In the genomic region with DNA sequence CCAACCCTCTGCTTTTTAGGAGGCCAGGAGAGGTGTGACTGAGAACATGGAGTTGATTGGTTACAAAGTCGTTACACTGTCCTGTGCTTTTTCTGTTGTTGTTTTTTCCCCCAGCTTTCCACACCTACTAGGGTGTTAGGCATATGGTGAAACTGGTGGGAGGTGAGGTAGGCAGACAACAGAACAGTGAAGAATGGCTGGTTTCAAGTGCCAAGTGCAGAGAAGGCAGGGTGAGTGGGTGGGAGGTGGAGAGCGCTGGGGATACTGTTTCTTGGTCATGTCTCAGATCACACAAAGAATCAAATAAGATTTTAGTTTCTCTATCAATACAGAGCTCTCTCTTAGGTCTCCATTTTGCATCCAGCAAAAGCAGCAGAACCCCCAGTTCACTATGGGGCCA, we compare ENCODE assay signal across 8 cellular contexts. TPM values are rescaled to one million over a fixed set of nuclear protein-coding genes. Genes with fewer than 3 reads are reported as not detected.
A peak's percentile ranks its signal among the peaks of the same experiment; 100 is the strongest.
DNase-seq lines count a peak whose midpoint lies in the region; ATAC-seq and TF ChIP-seq lines count a peak whose summit lies in the region.

No MANE protein-coding gene starts in this region.

- H3K4me1 ChIP-seq in CD4-positive, CD25-positive, alpha-beta regulatory T cell (ENCODE audit: control insufficient read depth, insufficient read depth, low read length, poor library complexity, severe bottlenecking), result peaks cover 39% of the 10 kb centered on the region
- peaks cover 21 to 42% (median 39%) of the 10 kb centered on the region in 3 donors for H3K4me1 ChIP-seq in esophagus squamous epithelium

- no peaks in the 10 kb centered on the region for H3K27me3 Mint-ChIP-seq in CD4-positive, CD25-positive, alpha-beta regulatory T cell
- H3K27me3 Mint-ChIP-seq in activated CD4-positive, alpha-beta memory T cell treated with anti-CD3 and anti-CD28 coated beads for 36 hours, result no peaks in the 10 kb centered on the region

- no peak for ATAC-seq in CD4-positive, CD25-positive, alpha-beta regulatory T cell (ENCODE audit: low read depth in 2 of 2)
- ATAC-seq in esophagus mucosa (no peak), GM21717 (IDR thresholded peaks at IDR 0.05; ENCODE audit: unreplicated experiment) (no peak), HG03196 (IDR thresholded peaks at IDR 0.05; ENCODE audit: unreplicated experiment) (no peak)

- peak in 1 of 3 donors; percentile 26 for DNase-seq in CD4-positive, CD25-positive, alpha-beta regulatory T cell
- peak; percentile 76 for DNase-seq in activated CD4-positive, alpha-beta memory T cell treated with anti-CD3 and anti-CD28 coated beads for 36 hours
- no peak for DNase-seq in esophagus squamous epithelium (lab: John Stamatoyannopoulos, UW)
- peak; percentile 7 to 35 for DNase-seq in stimulated activated CD4-positive, alpha-beta T cell treated with anti-CD3 and anti-CD28 coated beads, Interleukin-12 subunit alpha, Interleukin-12 subunit beta, amount 100 ng/mL, for 24 hours (ENCODE audit: low read depth in 2 of 2)
- DNase-seq in NCI-H1092 treated with DMSO at 0.1 percent for 48 hours (lab: John Stamatoyannopoulos, UW), result no peak

- intact Hi-C loops in activated CD4-positive, alpha-beta memory T cell treated with anti-CD3 and anti-CD28 coated beads for 36 hours (cut with micrococcal nuclease), result loop anchor here (2.0 to 5.0 kb wide), 2 partner anchors 332 to 399 kb away; a partner anchor contains a TSS
- intact Hi-C loops in esophagus squamous epithelium (cut with DNase I), result no loop called here

- peak overlapping the region in 3 of 4 donors; percentile 66 to 93 (median 91) for H3K4me3 Mint-ChIP-seq in CD4-positive, CD25-positive, alpha-beta regulatory T cell
- H3K4me3 Mint-ChIP-seq in activated CD4-positive, alpha-beta memory T cell treated with anti-CD3 and anti-CD28 coated beads for 36 hours, result peak overlapping the region; percentile 53

- POLR2A ChIA-PET in activated CD4-positive, alpha-beta memory T cell treated with anti-CD3 and anti-CD28 coated beads for 36 hours (lab: Charles Lee), result interaction anchor here (0.6 to 1.9 kb wide), 8 partner anchors 8 to 486 kb away, joined by 3 to 7 read pairs (median 4); a partner anchor contains a TSS

- no peaks in the 10 kb centered on the region for H3K36me3 Mint-ChIP-seq in CD4-positive, CD25-positive, alpha-beta regulatory T cell
- peaks cover 2% of the 10 kb centered on the region for H3K36me3 Mint-ChIP-seq in activated CD4-positive, alpha-beta memory T cell treated with anti-CD3 and anti-CD28 coated beads for 36 hours

- H3K9me3 ChIP-seq in CD4-positive, CD25-positive, alpha-beta regulatory T cell (ENCODE audit: control insufficient read depth in 2 of 2, low read length in 2 of 2), result no peaks in the 10 kb centered on the region
- H3K9me3 ChIP-seq in esophagus squamous epithelium, result no peaks in the 10 kb centered on the region

- no peak for TF ChIP-seq CTCF in esophagus squamous epithelium (IDR thresholded peaks at IDR 0.05)

- H3K4me3 ChIP-seq in CD4-positive, CD25-positive, alpha-beta regulatory T cell (ENCODE audit: low read depth, low read length), result no peak overlapping the region
- H3K4me3 ChIP-seq in esophagus squamous epithelium, result no peak overlapping the region

- peak overlapping the region; percentile 92 for H3K27ac ChIP-seq in CD4-positive, CD25-positive, alpha-beta regulatory T cell (ENCODE audit: insufficient read depth, low read length, poor library complexity, severe bottlenecking)
- peak overlapping the region; percentile 19 to 99 (median 96) for H3K27ac ChIP-seq in esophagus squamous epithelium

- peaks cover 13 to 35% (median 23%) of the 10 kb centered on the region in 4 donors for H3K4me1 Mint-ChIP-seq in CD4-positive, CD25-positive, alpha-beta regulatory T cell
- H3K4me1 Mint-ChIP-seq in activated CD4-positive, alpha-beta memory T cell treated with anti-CD3 and anti-CD28 coated beads for 36 hours (ENCODE audit: low read depth), result peaks cover 34% of the 10 kb centered on the region

- no peaks in the 10 kb centered on the region for H3K9me3 Mint-ChIP-seq in CD4-positive, CD25-positive, alpha-beta regulatory T cell
- H3K9me3 Mint-ChIP-seq in activated CD4-positive, alpha-beta memory T cell treated with anti-CD3 and anti-CD28 coated beads for 36 hours, result no peaks in the 10 kb centered on the region

- H3K27ac Mint-ChIP-seq in CD4-positive, CD25-positive, alpha-beta regulatory T cell, result peak overlapping the region; percentile 97 to 99 (median 98)
- peak overlapping the region; percentile 95 for H3K27ac Mint-ChIP-seq in activated CD4-positive, alpha-beta memory T cell treated with anti-CD3 and anti-CD28 coated beads for 36 hours

- H3K27me3 ChIP-seq in CD4-positive, CD25-positive, alpha-beta regulatory T cell (ENCODE audit: control insufficient read depth, insufficient read depth, low read length), result no peaks in the 10 kb centered on the region
- H3K27me3 ChIP-seq in esophagus squamous epithelium, result no peaks in the 10 kb centered on the region

- H3K36me3 ChIP-seq in CD4-positive, CD25-positive, alpha-beta regulatory T cell (ENCODE audit: control insufficient read depth, insufficient read depth, low read length), result no peaks in the 10 kb centered on the region
- H3K36me3 ChIP-seq in esophagus squamous epithelium, result no peaks in the 10 kb centered on the region

- no peak for TF ChIP-seq POLR2A in esophagus squamous epithelium (IDR thresholded peaks at IDR 0.05)

- CTCF ChIA-PET in activated CD4-positive, alpha-beta memory T cell treated with anti-CD3 and anti-CD28 coated beads for 36 hours (lab: Charles Lee), result interaction anchor here (1.1 to 2.5 kb wide), 6 partner anchors 9 to 480 kb away, joined by 3 to 12 read pairs (median 4); a partner anchor contains a TSS

- WGBS in esophagus squamous epithelium, 2 donors, result 63 to 67% methylated on average over 2 of the region's 2 CpGs

RNA-seq across cellular contexts. Expression of a gene that starts 2.2 kb away (rescaled TPM):
- 769 TPM for total RNA-seq in CD4-positive, CD25-positive, alpha-beta regulatory T cell
- 10 to 100 TPM; 79.8 to 86.2 (median 83.2) TPM for polyA plus RNA-seq in CD4-positive, CD25-positive, alpha-beta regulatory T cell
- total RNA-seq in activated CD4-positive, alpha-beta memory T cell treated with anti-CD3 and anti-CD28 coated beads for 36 hours, result 100 to 1,000 TPM; 228 TPM
- total RNA-seq in esophagus squamous epithelium (100 to 1,000 TPM in 3 of 4 donors, 10 to 100 TPM in 1; 97.8 to 233 (median 160) TPM), esophagus mucosa (161 TPM)

RNA-seq across cellular contexts. Expression of a gene that starts 45.7 kb away (rescaled TPM):
- total RNA-seq in CD4-positive, CD25-positive, alpha-beta regulatory T cell, result 16.7 TPM
- 10 to 100 TPM; 24.9 to 34.1 (median 31.5) TPM for polyA plus RNA-seq in CD4-positive, CD25-positive, alpha-beta regulatory T cell
- 10 to 100 TPM; 55.6 to 57.0 TPM for total RNA-seq in activated CD4-positive, alpha-beta memory T cell treated with anti-CD3 and anti-CD28 coated beads for 36 hours
- total RNA-seq in esophagus squamous epithelium (10 to 100 TPM; 21.4 to 31.2 (median 24.4) TPM), esophagus mucosa (22.5 TPM)

Comparison
In these comparisons a context has a peak if more than half of its experiments do, and no peak if none do; other contexts are left out.
1. DNase-seq: peak in activated CD4-positive, alpha-beta memory T cell treated with anti-CD3 and anti-CD28 coated beads for 36 hours (single experiment) and stimulated activated CD4-positive, alpha-beta T cell treated with anti-CD3 and anti-CD28 coated beads, Interleukin-12 subunit alpha, Interleukin-12 subunit beta, amount 100 ng/mL, for 24 hours (2 of 2); none in esophagus squamous epithelium (single experiment) and NCI-H1092 treated with DMSO at 0.1 percent for 48 hours (single experiment).